Comparison of ENCODE assay signal across 14 cellular contexts in the genomic region with DNA sequence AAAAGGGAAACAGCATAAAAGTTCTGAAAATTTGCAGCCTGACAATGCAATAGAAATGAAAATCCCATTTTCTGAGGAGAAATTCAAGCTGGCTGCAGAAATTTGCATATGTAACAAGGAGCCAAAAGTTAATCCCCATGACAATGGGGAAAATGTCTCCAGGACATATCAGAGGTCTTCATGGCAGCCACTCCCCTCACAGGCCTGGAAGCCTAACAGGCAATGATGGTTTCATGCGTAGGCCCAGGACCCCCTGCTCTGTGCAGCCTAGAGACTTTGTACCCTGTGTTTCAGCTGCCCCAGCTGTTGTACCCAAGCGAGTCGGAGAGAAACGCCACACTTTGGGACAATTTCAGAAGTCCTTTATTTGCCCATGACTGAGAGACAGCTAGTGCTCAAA.
A peak's percentile ranks its signal among the peaks of the same experiment; 100 is the strongest.
DNase-seq lines count a peak whose midpoint lies in the region; ATAC-seq and TF ChIP-seq lines count a peak whose summit lies in the region.
"Had no signal": no experiment of that assay in that cellular context is flagged by ENCODE, and none has a peak within 500 bp of the region (broad histone marks: within the 10 kb centered on the region; RNA-seq: fewer than 3 reads in every experiment).

No MANE protein-coding gene starts in this region.

- no peak overlapping the region for H3K23ac ChIP-seq in H9 (ENCODE audit: insufficient read length, low read depth, low read length)

- no peak overlapping the region for H3K56ac ChIP-seq in H9 (ENCODE audit: insufficient read length, low read depth, low read length)

- no peak overlapping the region for H4K91ac ChIP-seq in H9 (ENCODE audit: insufficient read length, low read depth, low read length)

- H3K27me3 ChIP-seq in H9 (ENCODE audit: insufficient read depth, low read length) (no peaks in the 10 kb centered on the region), NT2/D1 (ENCODE audit: insufficient read depth, insufficient read length) (no peaks in the 10 kb centered on the region), spleen (replicated peaks in 1 of 7) (no peaks in the 10 kb centered on the region)

- H3K23me2 ChIP-seq in H9 (ENCODE audit: insufficient read length, low read depth, low read length, poor library complexity, severe bottlenecking) = no peaks in the 10 kb centered on the region

- no peak overlapping the region for H4K8ac ChIP-seq in H9 (replicated peaks; ENCODE audit: insufficient read length, low read depth, low read length)

- H3K9me3 Mint-ChIP-seq in H9 = peaks cover 16 to 18% of the 10 kb centered on the region in 2 experiments

- H3K27ac ChIP-seq in H9 (ENCODE audit: insufficient read length, low read depth, low read length) (no peak overlapping the region), spleen (no peak overlapping the region)
- H3K27ac ChIP-seq: GM23248 had no signal

- H2BK15ac ChIP-seq in H9 (ENCODE audit: low read depth, low read length) = no peak overlapping the region

- no peaks in the 10 kb centered on the region for H3K9me3 ChIP-seq in H9 (ENCODE audit: control insufficient read depth, low read depth, low read length)
- no peaks in the 10 kb centered on the region for H3K9me3 ChIP-seq in NT2/D1 (ENCODE audit: insufficient read depth, low read length)
- H3K9me3 ChIP-seq in spleen = peaks cover 0 to 51% (median 3%) of the 10 kb centered on the region in 8 donors

- ATAC-seq in GM19035 (IDR thresholded peaks at IDR 0.05; ENCODE audit: unreplicated experiment) = no peak
- ATAC-seq: HCT116 had no signal

- no peaks in the 10 kb centered on the region; the same call in 1 of the 2 replicates for H3K27me3 Mint-ChIP-seq in H9 (ENCODE audit: low read depth)
- H3K27me3 Mint-ChIP-seq: CD4-positive, alpha-beta memory T cell had no signal

- H3K4me1 ChIP-seq in H9 (ENCODE audit: insufficient read depth, low read length) = no peaks in the 10 kb centered on the region; the same call in 1 of the 2 replicates
- no peaks in the 10 kb centered on the region for H3K4me1 ChIP-seq in NT2/D1 (ENCODE audit: insufficient read depth, insufficient read length)
- no peaks in the 10 kb centered on the region for H3K4me1 ChIP-seq in spleen

- H2AK5ac ChIP-seq in H9 (ENCODE audit: insufficient read length, low read length) = no peak overlapping the region

- no peak overlapping the region for H2BK20ac ChIP-seq in H9 (ENCODE audit: low read depth, low read length, poor library complexity, severe bottlenecking)

- H3K9ac ChIP-seq in H9 (ENCODE audit: extremely low read depth, insufficient read length, low read length) (no peak overlapping the region), NT2/D1 (ENCODE audit: insufficient read length, low read depth) (no peak overlapping the region)
- H3K9ac ChIP-seq: GM23248 had no signal

- TF ChIP-seq POLR2A in spleen (IDR thresholded peaks at IDR 0.05) = no peak

- no peak overlapping the region for H2AFZ ChIP-seq in H9 (ENCODE audit: low read length)
- H2AFZ ChIP-seq: GM23248 had no signal

- intact Hi-C loops in spleen (cut with DNase I; ENCODE audit: low total_unique reads) = no loop called here

- no peak overlapping the region for H2BK5ac ChIP-seq in H9 (ENCODE audit: insufficient read length, low read length)

- H3K4me3 ChIP-seq in NT2/D1 (ENCODE audit: insufficient read length, low read depth) (no peak overlapping the region), spleen (no peak overlapping the region)
- H3K4me3 ChIP-seq: GM23248 had no signal

- H3K4ac ChIP-seq in H9 (ENCODE audit: low read depth, low read length) = no peak overlapping the region

- TF ChIP-seq CTCF in H9 (conservative IDR thresholded peaks at IDR 0.05) = no peak
- TF ChIP-seq CTCF in spleen (IDR thresholded peaks at IDR 0.05 in 8 of 11, conservative IDR thresholded peaks at IDR 0.05 in 3 of 11) = no peak

- H3K4me2 ChIP-seq in H9 (ENCODE audit: insufficient read depth, insufficient read length, low read length) = peak overlapping the region; percentile 12

- peaks cover 10 to 37% (median 22%) of the 10 kb centered on the region in 3 experiments for H3K36me3 Mint-ChIP-seq in H9 (ENCODE audit: insufficient read depth in 1 of 3, low read depth in 3 of 3)
- H3K36me3 Mint-ChIP-seq: CD4-positive, alpha-beta memory T cell had no signal

- DNase-seq in H9 (no peak), NT2/D1 (ENCODE audit: low read depth, low spot score) (peak; percentile 16), iPS DF 19.7 (ENCODE audit: low read depth, low spot score) (peak; percentile 7), spleen (no peak), HPDE6-E6E7 (ENCODE audit: extremely low spot score) (no peak)
- DNase-seq: C1 segment of cervical spinal cord; Calu3; CD4-positive, alpha-beta memory T cell; COR-L47; EL; GF-D8; GM23248 had no signal

- no CpG with 5 or more reads among the region's 4 CpGs for WGBS in H9 (ENCODE audit: extremely low coverage, insufficient read length, low lambda C conversion rate)
- WGBS in spleen, 5 donors = 79 to 93% (median 91%) methylated on average over 4 of the region's 4 CpGs

- H3K36me3 ChIP-seq in NT2/D1 (ENCODE audit: insufficient read depth, insufficient read length, low read length) (no peaks in the 10 kb centered on the region), spleen (no peaks in the 10 kb centered on the region)

- H3K4me1 Mint-ChIP-seq in H9 = peaks cover 22 to 31% of the 10 kb centered on the region in 2 experiments
- H3K4me1 Mint-ChIP-seq: CD4-positive, alpha-beta memory T cell had no signal

- H4K5ac ChIP-seq in H9 (ENCODE audit: insufficient read length, low read depth, low read length) = no peak overlapping the region

- H3K27ac Mint-ChIP-seq in H9 = peak overlapping the region in 2 of 3 experiments; percentile 6 to 89; a peak in 4 of 7 replicates
- H3K27ac Mint-ChIP-seq: CD4-positive, alpha-beta memory T cell had no signal

- H3T11ph ChIP-seq in H9 (ENCODE audit: low read length) = no peak overlapping the region

- H3K79me1 ChIP-seq in H9 (ENCODE audit: insufficient read depth, low read depth, low read length, poor library complexity, severe bottlenecking) = no peaks in the 10 kb centered on the region

- no peaks in the 10 kb centered on the region for H4K20me1 ChIP-seq in H9 (ENCODE audit: control insufficient read depth, insufficient read depth, insufficient read length)

- no peak overlapping the region for H2BK120ac ChIP-seq in H9 (ENCODE audit: low read depth, low read length, poor library complexity, severe bottlenecking)

- no peak overlapping the region for H3K14ac ChIP-seq in H9 (ENCODE audit: insufficient read depth, low read length)

- no peaks in the 10 kb centered on the region for H3K79me2 ChIP-seq in H9 (ENCODE audit: insufficient read depth, low read length)

- no peak overlapping the region for H3K18ac ChIP-seq in H9 (ENCODE audit: insufficient read length, low read depth, low read length)

- no peak overlapping the region for H2BK12ac ChIP-seq in H9 (ENCODE audit: insufficient read length, low read depth, low read length)

- no peak overlapping the region; a peak in 1 of 5 replicates for H3K4me3 Mint-ChIP-seq in H9
- H3K4me3 Mint-ChIP-seq: CD4-positive, alpha-beta memory T cell had no signal

Comparison
In these comparisons a context has a peak if more than half of its experiments do, and no peak if none do; other contexts are left out.
1. DNase-seq: peak in NT2/D1 (single experiment) and iPS DF 19.7 (single experiment); none in H9 (single experiment), spleen (single experiment) and HPDE6-E6E7 (single experiment).